ENCODE assay signal across 22 cellular contexts in the genomic region with DNA sequence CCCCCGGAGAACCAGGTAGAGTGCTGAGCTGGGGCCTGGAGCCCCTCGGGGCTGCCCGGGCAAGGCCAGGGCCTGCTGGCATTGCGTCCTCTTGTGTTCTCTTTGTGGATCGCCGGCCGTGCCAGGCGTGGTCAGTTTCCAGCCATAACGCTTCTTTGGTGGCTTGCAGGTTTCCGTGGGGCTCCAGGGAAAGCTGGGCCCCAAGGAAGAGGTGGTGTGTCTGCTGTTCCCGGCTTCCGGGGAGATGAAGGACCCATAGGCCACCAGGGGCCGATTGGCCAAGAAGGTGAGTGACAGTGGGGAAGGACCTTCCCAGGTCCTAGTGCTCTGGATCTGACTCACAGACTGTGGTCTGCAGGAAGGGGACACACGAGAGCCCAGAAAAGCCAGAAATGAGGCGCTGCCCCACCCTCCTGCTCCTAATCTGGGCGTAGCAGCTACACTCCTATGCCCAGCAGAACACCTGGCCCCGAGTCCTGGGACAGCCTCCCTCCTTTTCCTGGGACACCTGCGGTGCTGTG. TPM values are rescaled to one million over a fixed set of nuclear protein-coding genes. Genes with fewer than 3 reads are reported as not detected.
DNase-seq lines count a peak whose midpoint lies in the region; ATAC-seq and TF ChIP-seq lines count a peak whose summit lies in the region.
"Had no signal": no experiment of that assay in that cellular context is flagged by ENCODE, and none has a peak within 500 bp of the region (broad histone marks: within the 10 kb centered on the region; RNA-seq: fewer than 3 reads in every experiment).

No MANE protein-coding gene starts in this region.

- H3K9me3 Mint-ChIP-seq in osteocyte (ENCODE audit: unreplicated experiment), result no peaks in the 10 kb centered on the region
- H3K9me3 Mint-ChIP-seq in WTC11, result no peaks in the 10 kb centered on the region
- H3K9me3 Mint-ChIP-seq: activated B cell treated with CpG ODN at 0.5 μM for 24 hours; activated naive CD4-positive, alpha-beta T cell treated with anti-CD3 and anti-CD28 coated beads, Interleukin-2, amount 10 ng/mL, durations not matched to agents 7 days and 5 days; CD4-positive, alpha-beta T cell had no signal

- peaks cover 50% of the 10 kb centered on the region for H3K4me1 Mint-ChIP-seq in osteocyte (ENCODE audit: unreplicated experiment)
- H3K4me1 Mint-ChIP-seq in WTC11, result no peaks in the 10 kb centered on the region
- H3K4me1 Mint-ChIP-seq: activated B cell treated with CpG ODN at 0.5 μM for 24 hours; activated naive CD4-positive, alpha-beta T cell treated with anti-CD3 and anti-CD28 coated beads, Interleukin-2, amount 10 ng/mL, durations not matched to agents 7 days and 5 days had no signal

- H4K20me1 ChIP-seq in BLaER1, result no peaks in the 10 kb centered on the region

- 0 out of 2 replicates have a peak overlapping the region, but pooled peaks have one; percentile 16 for H3K4me3 ChIP-seq in BLaER1
- H3K4me3 ChIP-seq in HUES6 (ENCODE audit: low read depth, low read length), result no peak overlapping the region
- no peak overlapping the region for H3K4me3 ChIP-seq in colonic mucosa
- H3K4me3 ChIP-seq: GM23248, SJCRH30 had no signal

- H3K9me3 ChIP-seq in BLaER1 (peaks cover 20% of the 10 kb centered on the region), HUES6 (ENCODE audit: control insufficient read depth, insufficient read depth, low read depth, low read length) (peaks cover 3% of the 10 kb centered on the region; the same call in 1 of the 2 replicates), colonic mucosa (no peaks in the 10 kb centered on the region)
- H3K9me3 ChIP-seq: SJCRH30 had no signal

- TF ChIP-seq CTCF in colonic mucosa (IDR thresholded peaks at IDR 0.05), result no peak
- TF ChIP-seq CTCF in osteocyte (IDR thresholded peaks at IDR 0.05), result no peak
- TF ChIP-seq CTCF in WTC11 (IDR thresholded peaks at IDR 0.05), result no peak

- no peaks in the 10 kb centered on the region for H3K27me3 ChIP-seq in BLaER1
- H3K27me3 ChIP-seq in HUES6 (ENCODE audit: control insufficient read depth, insufficient read depth, low read length), result no peaks in the 10 kb centered on the region
- no peaks in the 10 kb centered on the region for H3K27me3 ChIP-seq in colonic mucosa
- H3K27me3 ChIP-seq: SJCRH30 had no signal

- H3K4me2 ChIP-seq in BLaER1, result peak overlapping the region; percentile 89

- CTCF ChIA-PET in WTC11 (lab: Charles Lee), result no interaction called here

- no peak for ATAC-seq in WTC11

- 0 out of 2 replicates have a peak overlapping the region, but pooled peaks have one; percentile 46 for H3K9ac ChIP-seq in BLaER1
- H3K9ac ChIP-seq in HUES6 (ENCODE audit: low read length), result no peak overlapping the region
- peak overlapping the region in 1 of 2 donors; percentile 66 for H3K9ac ChIP-seq in colonic mucosa (ENCODE audit: low read depth in 2 of 2, low read length in 2 of 2)
- H3K9ac ChIP-seq: GM23248 had no signal

- intact Hi-C loops in colonic mucosa (cut with DNase I), result no loop called here

- H3K4me1 ChIP-seq in BLaER1, result peaks cover 36% of the 10 kb centered on the region
- H3K4me1 ChIP-seq in HUES6 (ENCODE audit: control insufficient read depth, insufficient read depth, low read length), result no peaks in the 10 kb centered on the region
- H3K4me1 ChIP-seq in colonic mucosa, result peaks cover 10% of the 10 kb centered on the region

- peak overlapping the region; percentile 83 for H3K27ac ChIP-seq in BLaER1
- H3K27ac ChIP-seq in HUES6 (ENCODE audit: low read depth, low read length), result peak overlapping the region; percentile 48; the same call in 1 of the 2 replicates
- H3K27ac ChIP-seq in colonic mucosa, result no peak overlapping the region
- H3K27ac ChIP-seq: GM23248, SJCRH30 had no signal

- peak overlapping the region; percentile 7 for H3K27ac Mint-ChIP-seq in osteocyte (ENCODE audit: unreplicated experiment)
- no peak overlapping the region for H3K27ac Mint-ChIP-seq in WTC11
- H3K27ac Mint-ChIP-seq: activated B cell treated with CpG ODN at 0.5 μM for 24 hours; activated naive CD4-positive, alpha-beta T cell treated with anti-CD3 and anti-CD28 coated beads, Interleukin-2, amount 10 ng/mL, durations not matched to agents 7 days and 5 days; CD4-positive, alpha-beta T cell; nephron had no signal

- POLR2A ChIA-PET in WTC11 (lab: Charles Lee), result no interaction called here

- H3K4me3 Mint-ChIP-seq in osteocyte (ENCODE audit: unreplicated experiment) (no peak overlapping the region), WTC11 (no peak overlapping the region)
- H3K4me3 Mint-ChIP-seq: activated B cell treated with CpG ODN at 0.5 μM for 24 hours; activated naive CD4-positive, alpha-beta T cell treated with anti-CD3 and anti-CD28 coated beads, Interleukin-2, amount 10 ng/mL, durations not matched to agents 7 days and 5 days; CD4-positive, alpha-beta T cell; nephron had no signal

- DNase-seq in colonic mucosa, result peak; percentile 49
- DNase-seq in osteocyte (ENCODE audit: extremely low spot score, unreplicated experiment), result no peak
- no peak for DNase-seq in NCI-H1105 (lab: John Stamatoyannopoulos, UW)
- DNase-seq in WTC11 (ENCODE audit: low spot score), result no peak
- DNase-seq in NCI-H524 treated with DMSO at 0.1 percent for 48 hours (lab: John Stamatoyannopoulos, UW), result no peak
- no peak for DNase-seq in NCI-H510A (lab: John Stamatoyannopoulos, UW)
- DNase-seq: activated B cell treated with CpG ODN at 0.5 μM for 24 hours; activated naive CD4-positive, alpha-beta T cell treated with anti-CD3 and anti-CD28 coated beads, Interleukin-2, amount 10 ng/mL, durations not matched to agents 7 days and 5 days; activated T-cell treated with anti-CD3 and anti-CD28 coated beads, Interleukin-2, amount 50 U/mL, for 48 hours; CD4-positive, alpha-beta T cell; cortex of kidney; islet precursor cell; NCI-H1105 treated with DMSO at 0.1 percent for 48 hours; NCI-H69; OCI-M1; SJCRH30; stimulated activated CD4-positive, alpha-beta T cell treated with anti-CD3 and anti-CD28 coated beads, Interleukin-12 subunit alpha, Interleukin-12 subunit beta, amount 100 ng/mL, for 4 hours; T-helper 2 cell had no signal

- H3K36me3 ChIP-seq in BLaER1 (no peaks in the 10 kb centered on the region), HUES6 (ENCODE audit: control insufficient read depth, insufficient read depth, low read length) (peaks cover 92% of the 10 kb centered on the region), colonic mucosa (no peaks in the 10 kb centered on the region)

- H3K36me3 Mint-ChIP-seq in osteocyte (ENCODE audit: unreplicated experiment) (peaks cover 71% of the 10 kb centered on the region), WTC11 (peaks cover 54% of the 10 kb centered on the region)
- H3K36me3 Mint-ChIP-seq: activated naive CD4-positive, alpha-beta T cell treated with anti-CD3 and anti-CD28 coated beads, Interleukin-2, amount 10 ng/mL, durations not matched to agents 7 days and 5 days had no signal

- no peaks in the 10 kb centered on the region for H3K27me3 Mint-ChIP-seq in osteocyte (ENCODE audit: unreplicated experiment)
- H3K27me3 Mint-ChIP-seq in WTC11 (ENCODE audit: low read depth), result no peaks in the 10 kb centered on the region; the same call in 1 of the 2 replicates

TF ChIP-seq in WTC11, 78 proteins besides CTCF, POLR2A, EP300 and RAD21 (continues in another document):
- TF ChIP-seq MXD4 (CRISPR knock-in tag; IDR thresholded peaks at IDR 0.05; ENCODE audit: borderline replicate concordance) (no peak), GABPB1 (CRISPR knock-in tag; IDR thresholded peaks at IDR 0.05) (no peak), RORB (CRISPR knock-in tag; IDR thresholded peaks at IDR 0.05) (no peak), NFATC4 (CRISPR knock-in tag; IDR thresholded peaks at IDR 0.05) (no peak), GTF2I (CRISPR knock-in tag; conservative IDR thresholded peaks at IDR 0.05) (no peak), SMAD3 (CRISPR knock-in tag; IDR thresholded peaks at IDR 0.05; ENCODE audit: borderline replicate concordance) (no peak), NR1H2 (CRISPR knock-in tag; IDR thresholded peaks at IDR 0.05) (no peak)
- TF ChIP-seq, protein P1, sequence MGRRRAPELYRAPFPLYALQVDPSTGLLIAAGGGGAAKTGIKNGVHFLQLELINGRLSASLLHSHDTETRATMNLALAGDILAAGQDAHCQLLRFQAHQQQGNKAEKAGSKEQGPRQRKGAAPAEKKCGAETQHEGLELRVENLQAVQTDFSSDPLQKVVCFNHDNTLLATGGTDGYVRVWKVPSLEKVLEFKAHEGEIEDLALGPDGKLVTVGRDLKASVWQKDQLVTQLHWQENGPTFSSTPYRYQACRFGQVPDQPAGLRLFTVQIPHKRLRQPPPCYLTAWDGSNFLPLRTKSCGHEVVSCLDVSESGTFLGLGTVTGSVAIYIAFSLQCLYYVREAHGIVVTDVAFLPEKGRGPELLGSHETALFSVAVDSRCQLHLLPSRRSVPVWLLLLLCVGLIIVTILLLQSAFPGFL (CRISPR knock-in tag; IDR thresholded peaks at IDR 0.05; ENCODE audit: borderline replicate concordance), result no peak
- TF ChIP-seq, protein P2, sequence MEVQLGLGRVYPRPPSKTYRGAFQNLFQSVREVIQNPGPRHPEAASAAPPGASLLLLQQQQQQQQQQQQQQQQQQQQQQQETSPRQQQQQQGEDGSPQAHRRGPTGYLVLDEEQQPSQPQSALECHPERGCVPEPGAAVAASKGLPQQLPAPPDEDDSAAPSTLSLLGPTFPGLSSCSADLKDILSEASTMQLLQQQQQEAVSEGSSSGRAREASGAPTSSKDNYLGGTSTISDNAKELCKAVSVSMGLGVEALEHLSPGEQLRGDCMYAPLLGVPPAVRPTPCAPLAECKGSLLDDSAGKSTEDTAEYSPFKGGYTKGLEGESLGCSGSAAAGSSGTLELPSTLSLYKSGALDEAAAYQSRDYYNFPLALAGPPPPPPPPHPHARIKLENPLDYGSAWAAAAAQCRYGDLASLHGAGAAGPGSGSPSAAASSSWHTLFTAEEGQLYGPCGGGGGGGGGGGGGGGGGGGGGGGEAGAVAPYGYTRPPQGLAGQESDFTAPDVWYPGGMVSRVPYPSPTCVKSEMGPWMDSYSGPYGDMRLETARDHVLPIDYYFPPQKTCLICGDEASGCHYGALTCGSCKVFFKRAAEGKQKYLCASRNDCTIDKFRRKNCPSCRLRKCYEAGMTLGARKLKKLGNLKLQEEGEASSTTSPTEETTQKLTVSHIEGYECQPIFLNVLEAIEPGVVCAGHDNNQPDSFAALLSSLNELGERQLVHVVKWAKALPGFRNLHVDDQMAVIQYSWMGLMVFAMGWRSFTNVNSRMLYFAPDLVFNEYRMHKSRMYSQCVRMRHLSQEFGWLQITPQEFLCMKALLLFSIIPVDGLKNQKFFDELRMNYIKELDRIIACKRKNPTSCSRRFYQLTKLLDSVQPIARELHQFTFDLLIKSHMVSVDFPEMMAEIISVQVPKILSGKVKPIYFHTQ (CRISPR knock-in tag; IDR thresholded peaks at IDR 0.05), result no peak
- TF ChIP-seq, protein P3, sequence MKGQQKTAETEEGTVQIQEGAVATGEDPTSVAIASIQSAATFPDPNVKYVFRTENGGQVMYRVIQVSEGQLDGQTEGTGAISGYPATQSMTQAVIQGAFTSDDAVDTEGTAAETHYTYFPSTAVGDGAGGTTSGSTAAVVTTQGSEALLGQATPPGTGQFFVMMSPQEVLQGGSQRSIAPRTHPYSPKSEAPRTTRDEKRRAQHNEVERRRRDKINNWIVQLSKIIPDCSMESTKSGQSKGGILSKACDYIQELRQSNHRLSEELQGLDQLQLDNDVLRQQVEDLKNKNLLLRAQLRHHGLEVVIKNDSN (CRISPR knock-in tag; IDR thresholded peaks at IDR 0.05), result no peak

RNA-seq across cellular contexts. Expression of a gene that starts 57.5 kb away (rescaled TPM):
- total RNA-seq in colonic mucosa, result 10 to 100 TPM; 32.1 to 38.0 TPM
- 10.0 and 11.7 TPM in 2 replicates for total RNA-seq in osteocyte
- 14.3 to 19.0 TPM (median 18.6 TPM) in 3 replicates for total RNA-seq in WTC11 (2021)
